ENCODE assay signal across 25 cellular contexts in genomic region chr1:64410217-64410616, GRCh38. TPM values are rescaled to one million over a fixed set of nuclear protein-coding genes. Genes with fewer than 3 reads are reported as not detected.
"Had no signal": no experiment of that assay in that cellular context is flagged by ENCODE, and none has a peak within 500 bp of the region (broad histone marks: within the 10 kb centered on the region; RNA-seq: fewer than 3 reads in every experiment).

No MANE protein-coding gene starts in this region.

- H3K4me3 ChIP-seq: coronary artery, dorsolateral prefrontal cortex, esophagus squamous epithelium, gastroesophageal sphincter, heart left ventricle, hepatocyte, left lung, lower lobe of right lung, mucosa of descending colon had no signal

- H3K9me3 ChIP-seq: esophagus squamous epithelium, gastroesophageal sphincter, left lung, lower lobe of right lung, mucosa of descending colon had no signal

- ATAC-seq: esophagus mucosa; gastroesophageal sphincter; heart left ventricle; left lung; left ventricle myocardium superior; lower lobe of right lung; mucosa of descending colon; naive thymus-derived CD4-positive, alpha-beta T cell had no signal

- DNase-seq: dermis blood vessel endothelial cell; dorsolateral prefrontal cortex; effector CD4-positive, alpha-beta T cell; effector memory CD4-positive, alpha-beta T cell; erythroblast; esophagus squamous epithelium; foreskin fibroblast; foreskin melanocyte; heart left ventricle; hypothalamus; immature natural killer cell; islet precursor cell; kidney; kidney glomerular epithelial cell; left lung; left ventricle myocardium superior; lower lobe of right lung; mesenchymal stem cell; mucosa of descending colon; naive thymus-derived CD4-positive, alpha-beta T cell had no signal

- H3K27ac ChIP-seq: coronary artery, dorsolateral prefrontal cortex, epithelial cell of prostate, esophagus squamous epithelium, gastroesophageal sphincter, heart left ventricle, hepatocyte, left lung, lower lobe of right lung had no signal

- H3K36me3 ChIP-seq: esophagus squamous epithelium, gastroesophageal sphincter, heart left ventricle, left lung, lower lobe of right lung had no signal

- H3K27me3 ChIP-seq: esophagus squamous epithelium, gastroesophageal sphincter, heart left ventricle, hepatocyte, left lung had no signal

- H3K4me1 ChIP-seq: esophagus squamous epithelium, gastroesophageal sphincter, heart left ventricle, left lung, lower lobe of right lung had no signal

RNA-seq across cellular contexts. Expression of gene CACHD1, which starts 59.7 kb away (rescaled TPM):
- polyA plus RNA-seq: immature natural killer cell had no signal
